Comparison of ENCODE assay signal across 8 cellular contexts in genomic region chr2:63050186-63050915, GRCh38. TPM values are rescaled to one million over a fixed set of nuclear protein-coding genes. Genes with fewer than 3 reads are reported as not detected.
DNase-seq lines count a peak whose midpoint lies in the region; ATAC-seq and TF ChIP-seq lines count a peak whose summit lies in the region.

Gene OTX1 (plus strand): TSS chr2:63050830. CDS start chr2:63052991, 2,161 bp downstream.

- DNase-seq in A172 (ENCODE audit: low spot score) (peak; percentile 59), GM13976 (ENCODE audit: low spot score) (peak; percentile 94), NB4 (ENCODE audit: low read depth) (peak; percentile 91), SIG-M5 (lab: John Stamatoyannopoulos, UW) (peak; percentile 23), brain microvascular endothelial cell (no peak), kidney tubule cell (ENCODE audit: low spot score) (peak; percentile 85)
- peak; percentile 47 for DNase-seq in stimulated activated CD4-positive, alpha-beta T cell treated with anti-CD3 and anti-CD28 coated beads, Interleukin-4, amount 100 ng/mL, for 24 hours

- peak; percentile 50 for TF ChIP-seq POLR2A in NB4 (IDR thresholded peaks at IDR 0.05; ENCODE audit: extremely low read depth, insufficient read length)

- peak; percentile 84 for ATAC-seq in HG02678 (IDR thresholded peaks at IDR 0.05; ENCODE audit: unreplicated experiment)

- H3K36me3 ChIP-seq in brain microvascular endothelial cell (replicated peaks), result no peaks in the 10 kb centered on the region

- in situ Hi-C loops in GM13976 (cut with MboI; ENCODE audit: low sequenced_read_pairs, unreplicated experiment) (no loop called here), brain microvascular endothelial cell (cut with HindIII; ENCODE audit: low pct_ligation_motif_present, low sequenced_read_pairs) (no loop called here)

- no peak within 1 kb of the TSS for H3K27ac ChIP-seq in brain microvascular endothelial cell

- TF ChIP-seq CTCF in GM13976 (IDR thresholded peaks at IDR 0.05; ENCODE audit: borderline replicate concordance, control extremely low read depth, extremely low read depth, insufficient read depth, missing control alignments) (no peak), NB4 (IDR thresholded peaks at IDR 0.05; ENCODE audit: low read depth, low read length) (no peak), brain microvascular endothelial cell (IDR thresholded peaks at IDR 0.05; ENCODE audit: low read depth, low read length, missing control alignments) (no peak)

- H3K4me3 ChIP-seq in NB4 (ENCODE audit: low read depth, low read length), result peak within 1 kb of the TSS; percentile 97
- H3K4me3 ChIP-seq in brain microvascular endothelial cell (ENCODE audit: low read depth, low read length), result peak within 1 kb of the TSS; percentile 50

- H3K27me3 ChIP-seq in brain microvascular endothelial cell (replicated peaks), result peaks cover 72% of the 10 kb centered on the region

RNA-seq across cellular contexts. Expression of gene OTX1, which starts in this region (rescaled TPM):
- total RNA-seq in A172 (2014; rRNA removed; shearing (Covaris generic)), result 0.41 and 0.69 TPM in 2 replicates

Comparison
In these comparisons a context has a peak if more than half of its experiments do, and no peak if none do; other contexts are left out.
1. Peak in DNase-seq in A172; RNA of the gene not detected or under 1 TPM.